Comparison of ENCODE assay signal across 18 cellular contexts in genomic region chr6:95599691-95600090, GRCh38. TPM values are rescaled to one million over a fixed set of nuclear protein-coding genes. Genes with fewer than 3 reads are reported as not detected.
DNase-seq lines count a peak whose midpoint lies in the region; ATAC-seq, FAIRE-seq and TF ChIP-seq lines count a peak whose summit lies in the region.
"Had no signal": no experiment of that assay in that cellular context is flagged by ENCODE, and none has a peak within 500 bp of the region (broad histone marks: within the 10 kb centered on the region; RNA-seq: fewer than 3 reads in every experiment).

No MANE protein-coding gene starts in this region.

- no peak overlapping the region for H2AFZ ChIP-seq in HepG2 (ENCODE audit: low read length)
- H2AFZ ChIP-seq: GM23248 had no signal

- TF ChIP-seq POLR2A in right lobe of liver (IDR thresholded peaks at IDR 0.05) (no peak), HepG2 (IDR thresholded peaks at IDR 0.05; ENCODE audit: insufficient read depth in 1 of 2, low read depth in 2 of 2, low read length in 2 of 2) (no peak)

- no peaks in the 10 kb centered on the region for H3K4me1 Mint-ChIP-seq in nephron

- DNase-seq in right lobe of liver (no peak), HepG2 (ENCODE audit: low spot score) (no peak), SJSA1 (ENCODE audit: low read depth in 1 of 2, low spot score in 2 of 2) (no peak), ACHN (no peak)
- DNase-seq: Calu3; CD4-positive, CD25-positive, alpha-beta regulatory T cell; DMS79; GM23248; Kasumi-1; NCI-H187 treated with DMSO at 0.1 percent for 48 hours; NCI-H526 treated with DMSO at 0.1 percent for 48 hours; PC-3; SK-N-SH had no signal

- no peaks in the 10 kb centered on the region for H3K27me3 ChIP-seq in right lobe of liver
- no peaks in the 10 kb centered on the region for H3K27me3 ChIP-seq in HepG2 (ENCODE audit: control insufficient read depth in 1 of 2, insufficient read depth in 2 of 2, low read length in 2 of 2)
- H3K27me3 ChIP-seq in SJSA1 (replicated peaks) = no peaks in the 10 kb centered on the region

- peak overlapping the region in 2 of 3 experiments; percentile 11 to 14 for H3K27ac Mint-ChIP-seq in nephron
- H3K27ac Mint-ChIP-seq: CD4-positive, CD25-positive, alpha-beta regulatory T cell had no signal

- H3K4me3 Mint-ChIP-seq in nephron = no peak overlapping the region
- H3K4me3 Mint-ChIP-seq: CD4-positive, CD25-positive, alpha-beta regulatory T cell had no signal

- ATAC-seq in right lobe of liver = peak in 3 of 4 donors; percentile 28 to 76 (median 46)
- ATAC-seq in HepG2 = no peak
- no peak for ATAC-seq in GM18861 (IDR thresholded peaks at IDR 0.05; ENCODE audit: unreplicated experiment)
- ATAC-seq in HG03159 (IDR thresholded peaks at IDR 0.05; ENCODE audit: unreplicated experiment) = no peak
- ATAC-seq: HCT116, PC-3 had no signal

- H4K20me1 ChIP-seq in HepG2 (ENCODE audit: insufficient read depth, low read length) = no peaks in the 10 kb centered on the region

- H3K9me3 Mint-ChIP-seq in nephron = no peaks in the 10 kb centered on the region
- H3K9me3 Mint-ChIP-seq: CD4-positive, CD25-positive, alpha-beta regulatory T cell had no signal

- H3K27me3 Mint-ChIP-seq in nephron (ENCODE audit: low read depth) = no peaks in the 10 kb centered on the region
- H3K27me3 Mint-ChIP-seq: CD4-positive, CD25-positive, alpha-beta regulatory T cell had no signal

- CTCF ChIA-PET in HepG2 (lab: Yijun Ruan, JAX; ENCODE audit: low intra/inter-chr PET ratio, low total read pairs) = no interaction called here

- no peak for TF ChIP-seq RAD21 in HepG2 (CRISPR knock-in tag; IDR thresholded peaks at IDR 0.05)

- no peak overlapping the region for H3K4me2 ChIP-seq in HepG2 (ENCODE audit: low read depth, low read length)
- H3K4me2 ChIP-seq: SK-N-SH had no signal

- in situ Hi-C loops in HepG2 (cut with HindIII; ENCODE audit: extremely low pct_ligation_motif_present, low pct_unique_long_range_greater_than_20kb) = loop anchor here (25.0 kb wide), 1 partner anchor 263 kb away; no protein-coding TSS in a partner anchor
- in situ Hi-C loops in ACHN (cut with HindIII; ENCODE audit: low pct_ligation_motif_present, low pct_unique_long_range_greater_than_20kb, low sequenced_read_pairs) = no loop called here

- FAIRE-seq in HepG2 (lab: Jason Lieb, UNC) = no peak
- FAIRE-seq: GM12891 had no signal

- POLR2A ChIA-PET in HepG2 (lab: Yijun Ruan, JAX) = no interaction called here

- H3K4me3 ChIP-seq in right lobe of liver (no peak overlapping the region), HepG2 (replicated peaks in 1 of 3; ENCODE audit: insufficient read depth in 1 of 3, low read depth in 2 of 3, low read length in 3 of 3) (no peak overlapping the region), SJSA1 (no peak overlapping the region)
- H3K4me3 ChIP-seq: GM23248 had no signal

- H3K36me3 ChIP-seq in right lobe of liver = no peaks in the 10 kb centered on the region
- no peaks in the 10 kb centered on the region for H3K36me3 ChIP-seq in HepG2 (replicated peaks in 1 of 2; ENCODE audit: control insufficient read depth in 1 of 2, insufficient read depth in 2 of 2, low read length in 2 of 2)
- no peaks in the 10 kb centered on the region for H3K36me3 ChIP-seq in SJSA1

- no peaks in the 10 kb centered on the region for H3K79me2 ChIP-seq in HepG2 (ENCODE audit: insufficient read depth, low read length)

- intact Hi-C loops in right lobe of liver (cut with DNase I) = no loop called here
- intact Hi-C loops in HepG2 (cut with micrococcal nuclease; ENCODE audit: unreplicated experiment) = no loop called here

- H3K9me3 ChIP-seq in right lobe of liver (no peaks in the 10 kb centered on the region), HepG2 (ENCODE audit: low read length) (no peaks in the 10 kb centered on the region), SJSA1 (replicated peaks) (no peaks in the 10 kb centered on the region)
- H3K9me3 ChIP-seq: SK-N-SH had no signal

- H3K4me1 ChIP-seq in right lobe of liver (peaks cover 0 to 3% (median 0%) of the 10 kb centered on the region in 4 donors), HepG2 (ENCODE audit: insufficient read depth, low read length) (no peaks in the 10 kb centered on the region), SJSA1 (replicated peaks) (peaks cover 10% of the 10 kb centered on the region)

- TF ChIP-seq CTCF in right lobe of liver (IDR thresholded peaks at IDR 0.05) (no peak), HepG2 (CRISPR knock-in tag; IDR thresholded peaks at IDR 0.05) (no peak), nephron (IDR thresholded peaks at IDR 0.05; ENCODE audit: unreplicated experiment in 3 of 3) (no peak)

- TF ChIP-seq EP300 in HepG2 (IDR thresholded peaks at IDR 0.05; ENCODE audit: low read depth in 2 of 2, low read length in 2 of 2) = no peak
- no peak for TF ChIP-seq EP300 in HepG2 (CRISPR knock-in tag; IDR thresholded peaks at IDR 0.05; ENCODE audit: borderline replicate concordance)

- no peak overlapping the region for H3K9ac ChIP-seq in HepG2 (ENCODE audit: insufficient read depth, low read depth, low read length)
- H3K9ac ChIP-seq: GM23248, SK-N-SH had no signal

- H3K36me3 Mint-ChIP-seq in nephron (ENCODE audit: low read depth) = peaks cover 4% of the 10 kb centered on the region

- no peak overlapping the region for H3K27ac ChIP-seq in right lobe of liver
- no peak overlapping the region for H3K27ac ChIP-seq in HepG2 (ENCODE audit: extremely low read length, insufficient read depth, low read length)
- H3K27ac ChIP-seq in SJSA1 = 0 out of 2 replicates have a peak overlapping the region, but pooled peaks have one; percentile 56
- H3K27ac ChIP-seq: GM23248 had no signal

- BruUV-seq in HepG2 (replicated peaks; lab: Mats Ljungman, UMichigan) = no TSS peak

TF ChIP-seq in HepG2, 621 proteins besides CTCF, POLR2A, EP300 and RAD21 (continues in another document):
- TF ChIP-seq ETV5 (CRISPR knock-in tag; IDR thresholded peaks at IDR 0.05; ENCODE audit: borderline replicate concordance) (no peak), HNRNPUL1 (IDR thresholded peaks at IDR 0.05; ENCODE audit: low read depth, low read length) (no peak), GTF3A (CRISPR knock-in tag; conservative IDR thresholded peaks at IDR 0.05) (no peak), GABPA (IDR thresholded peaks at IDR 0.05; ENCODE audit: low read depth, low read length) (no peak), GABPA (CRISPR knock-in tag; IDR thresholded peaks at IDR 0.05; ENCODE audit: low read depth) (no peak)
- TF ChIP-seq, protein P1, sequence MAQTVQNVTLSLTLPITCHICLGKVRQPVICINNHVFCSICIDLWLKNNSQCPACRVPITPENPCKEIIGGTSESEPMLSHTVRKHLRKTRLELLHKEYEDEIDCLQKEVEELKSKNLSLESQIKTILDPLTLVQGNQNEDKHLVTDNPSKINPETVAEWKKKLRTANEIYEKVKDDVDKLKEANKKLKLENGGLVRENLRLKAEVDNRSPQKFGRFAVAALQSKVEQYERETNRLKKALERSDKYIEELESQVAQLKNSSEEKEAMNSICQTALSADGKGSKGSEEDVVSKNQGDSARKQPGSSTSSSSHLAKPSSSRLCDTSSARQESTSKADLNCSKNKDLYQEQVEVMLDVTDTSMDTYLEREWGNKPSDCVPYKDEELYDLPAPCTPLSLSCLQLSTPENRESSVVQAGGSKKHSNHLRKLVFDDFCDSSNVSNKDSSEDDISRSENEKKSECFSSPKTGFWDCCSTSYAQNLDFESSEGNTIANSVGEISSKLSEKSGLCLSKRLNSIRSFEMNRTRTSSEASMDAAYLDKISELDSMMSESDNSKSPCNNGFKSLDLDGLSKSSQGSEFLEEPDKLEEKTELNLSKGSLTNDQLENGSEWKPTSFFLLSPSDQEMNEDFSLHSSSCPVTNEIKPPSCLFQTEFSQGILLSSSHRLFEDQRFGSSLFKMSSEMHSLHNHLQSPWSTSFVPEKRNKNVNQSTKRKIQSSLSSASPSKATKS (CRISPR knock-in tag; IDR thresholded peaks at IDR 0.05) = no peak

RNA-seq across cellular contexts. Expression of gene MANEA, which starts 22.4 kb away (rescaled TPM):
- 10 to 100 TPM; 12.5 to 32.7 (median 22.1) TPM for total RNA-seq in right lobe of liver
- 7.6 and 10.9 TPM in 2 replicates for total RNA-seq in HepG2 (2016; rRNA removed; fragmentation: Illumina TruSeq; extraction: Trizol)
- 0.79 and 1.2 TPM in 2 replicates for total RNA-seq in HepG2 (2016; cell fraction: cytosol; rRNA removed; fragmentation: Illumina TruSeq; extraction: Trizol; ENCODE audit: low read depth)
- 8.5 and 11.1 TPM in 2 replicates for total RNA-seq in HepG2 (2016; cell fraction: insoluble cytoplasmic fraction; rRNA removed; fragmentation: Illumina TruSeq; extraction: Trizol)
- total RNA-seq in HepG2 (2016; cell fraction: membrane; rRNA removed; fragmentation: Illumina TruSeq; extraction: Trizol) = 2.2 and 2.7 TPM in 2 replicates
- 14.0 and 15.6 TPM in 2 replicates for total RNA-seq in HepG2 (2016; cell fraction: nucleus; rRNA removed; fragmentation: Illumina TruSeq; extraction: Trizol)
- 6.8 and 10.0 TPM in 2 replicates for polyA plus RNA-seq in HepG2 (2011; rRNA removed)
- polyA plus RNA-seq in HepG2 (2011; cell fraction: cytosol; rRNA removed) = 2.6 and 5.5 TPM in 2 replicates
- 2.2 and 3.1 TPM in 2 replicates for polyA plus RNA-seq in HepG2 (2011; cell fraction: nucleus; rRNA removed)
- 7.8 and 8.4 TPM in 2 replicates for polyA plus RNA-seq in HepG2 (2012)
- 0.42 and 0.72 TPM in 2 replicates for polyA plus RNA-seq in HepG2 (2016; cell fraction: cytosol; fragmentation: Illumina TruSeq; extraction: Trizol; ENCODE audit: low read depth)
- polyA plus RNA-seq in HepG2 (2016; cell fraction: insoluble cytoplasmic fraction; fragmentation: Illumina TruSeq; extraction: Trizol; ENCODE audit: low read depth) = 7.9 and 10.1 TPM in 2 replicates
- polyA plus RNA-seq in HepG2 (2016; cell fraction: membrane; fragmentation: Illumina TruSeq; extraction: Trizol; ENCODE audit: low read depth) = 1.3 and 1.6 TPM in 2 replicates
- 14.3 and 16.2 TPM in 2 replicates for polyA plus RNA-seq in HepG2 (2016; cell fraction: nucleus; fragmentation: Illumina TruSeq; extraction: Trizol; ENCODE audit: insufficient read depth, low read depth)
- polyA minus RNA-seq in HepG2 (2011; rRNA and poly(A)+ RNA removed; ENCODE audit: low replicate concordance) = 2.4 and 2.5 TPM in 2 replicates
- 7.2 and 9.4 TPM in 2 replicates for polyA minus RNA-seq in HepG2 (2011; cell fraction: cytosol; rRNA and poly(A)+ RNA removed)
- polyA minus RNA-seq in HepG2 (2011; cell fraction: nucleus; rRNA and poly(A)+ RNA removed) = 11.8 and 12.4 TPM in 2 replicates
- 17.1 and 33.8 TPM in 2 replicates for total RNA-seq in SJSA1 (2014; rRNA removed; shearing (Covaris generic))

Comparison
In these comparisons a context has a peak if more than half of its experiments do, and no peak if none do; other contexts are left out.
1. ATAC-seq: peak in right lobe of liver (3 of 4); none in HepG2 (single experiment), GM18861 (single experiment) and HG03159 (single experiment).